ENCODE assay signal across 17 cellular contexts in the genomic region with DNA sequence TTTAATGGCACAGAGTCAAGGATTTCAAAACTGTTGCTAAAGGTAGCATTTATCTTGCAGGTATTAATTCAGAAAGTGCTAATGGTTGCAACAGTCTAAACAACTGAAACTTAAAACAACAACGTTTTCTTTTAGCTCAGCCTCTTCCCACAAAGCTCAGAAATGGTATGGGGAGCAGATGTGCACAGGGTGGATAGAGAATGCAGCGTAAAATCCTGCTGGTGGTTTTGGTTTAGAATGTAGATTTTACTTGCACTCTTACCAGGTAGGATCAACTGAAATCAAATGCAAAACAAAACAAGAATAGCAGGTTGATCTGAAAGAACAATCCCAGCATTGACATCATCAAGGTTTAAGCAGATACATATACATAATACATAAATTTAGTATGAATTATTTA. TPM values are rescaled to one million over a fixed set of nuclear protein-coding genes. Genes with fewer than 3 reads are reported as not detected.
A peak's percentile ranks its signal among the peaks of the same experiment; 100 is the strongest.
DNase-seq lines count a peak whose midpoint lies in the region; ATAC-seq and TF ChIP-seq lines count a peak whose summit lies in the region.
"Had no signal": no experiment of that assay in that cellular context is flagged by ENCODE, and none has a peak within 500 bp of the region (broad histone marks: within the 10 kb centered on the region; RNA-seq: fewer than 3 reads in every experiment).

No MANE protein-coding gene starts in this region.

- H3K4me3 Mint-ChIP-seq in CD4-positive, alpha-beta T cell: peak overlapping the region; percentile 3
- no peak overlapping the region for H3K4me3 Mint-ChIP-seq in activated CD8-positive, alpha-beta T cell treated with anti-CD3 and anti-CD28 coated beads for 36 hours
- no peak overlapping the region for H3K4me3 Mint-ChIP-seq in type B pancreatic cell

- no peaks in the 10 kb centered on the region for H3K27me3 Mint-ChIP-seq in CD4-positive, alpha-beta T cell
- H3K27me3 Mint-ChIP-seq in activated CD8-positive, alpha-beta T cell treated with anti-CD3 and anti-CD28 coated beads for 36 hours: no peaks in the 10 kb centered on the region
- H3K27me3 Mint-ChIP-seq in type B pancreatic cell: peaks cover 25% of the 10 kb centered on the region

- H3K4me3 ChIP-seq in GM12865 (ENCODE audit: low read depth, low read length) (no peak overlapping the region), spleen (no peak overlapping the region), lower lobe of right lung (no peak overlapping the region)
- no peak overlapping the region for H3K4me3 ChIP-seq in effector memory CD4-positive, alpha-beta T cell (ENCODE audit: insufficient read depth, low read depth, low read length, poor library complexity, severe bottlenecking)
- H3K4me3 ChIP-seq: cardiac muscle cell, psoas muscle, transverse colon had no signal

- ATAC-seq in CD4-positive, alpha-beta T cell (ENCODE audit: poor library complexity): no peak
- ATAC-seq in activated CD8-positive, alpha-beta T cell treated with anti-CD3 and anti-CD28 coated beads for 36 hours: no peak
- no peak for ATAC-seq in lower lobe of right lung
- ATAC-seq: foreskin keratinocyte, HCT116, psoas muscle had no signal

- intact Hi-C loops in CD4-positive, alpha-beta T cell (cut with DNase I, micrococcal nuclease): no loop called here
- intact Hi-C loops in activated CD8-positive, alpha-beta T cell treated with anti-CD3 and anti-CD28 coated beads for 36 hours (cut with micrococcal nuclease): no loop called here
- intact Hi-C loops in spleen (cut with DNase I; ENCODE audit: low total_unique reads) (no loop called here), lower lobe of right lung (cut with DNase I) (loop anchor here (10.0 kb wide), 1 partner anchor 136 kb away; no protein-coding TSS in a partner anchor)

- peaks cover 43% of the 10 kb centered on the region for H3K4me1 ChIP-seq in effector memory CD4-positive, alpha-beta T cell (ENCODE audit: control insufficient read depth, insufficient read depth, low read length, poor library complexity, severe bottlenecking)
- peaks cover 5 to 53% (median 19%) of the 10 kb centered on the region in 6 donors for H3K4me1 ChIP-seq in spleen
- H3K4me1 ChIP-seq in lower lobe of right lung: peaks cover 16% of the 10 kb centered on the region
- H3K4me1 ChIP-seq: psoas muscle had no signal

- CTCF ChIA-PET in CD4-positive, alpha-beta T cell (lab: Charles Lee): interaction anchor here (1.2 to 12.3 kb wide), 5 partner anchors 12 to 134 kb away, joined by 5 to 133 read pairs (median 8); no protein-coding TSS in a partner anchor
- CTCF ChIA-PET in activated CD8-positive, alpha-beta T cell treated with anti-CD3 and anti-CD28 coated beads for 36 hours (lab: Charles Lee): interaction anchor here (1.2 to 10.4 kb wide), 9 partner anchors 8 to 152 kb away, joined by 3 to 147 read pairs (median 27); no protein-coding TSS in a partner anchor

- DNase-seq in CD4-positive, alpha-beta T cell: no peak
- DNase-seq in GM12865 (ENCODE audit: low read depth) (peak; percentile 60), spleen (no peak), type B pancreatic cell (ENCODE audit: extremely low spot score, unreplicated experiment) (no peak), lower lobe of right lung (no peak)
- DNase-seq in activated CD8-positive, alpha-beta T cell treated with anti-CD3 and anti-CD28 coated beads for 36 hours: no peak
- no peak for DNase-seq in effector memory CD4-positive, alpha-beta T cell
- DNase-seq: amygdala; COR-L47; foreskin keratinocyte; NCI-H69; psoas muscle; stimulated activated CD4-positive, alpha-beta T cell treated with anti-CD3 and anti-CD28 coated beads, Interleukin-2, amount 100 ng/mL, for 24 hours; transverse colon had no signal

- H3K9me3 Mint-ChIP-seq in CD4-positive, alpha-beta T cell: no peaks in the 10 kb centered on the region
- H3K9me3 Mint-ChIP-seq in activated CD8-positive, alpha-beta T cell treated with anti-CD3 and anti-CD28 coated beads for 36 hours: no peaks in the 10 kb centered on the region
- H3K9me3 Mint-ChIP-seq in type B pancreatic cell: no peaks in the 10 kb centered on the region

- WGBS in spleen, 5 donors: 63 to 79% (median 78%) methylated on average over 2 of the region's 2 CpGs

- peaks cover 42% of the 10 kb centered on the region for H3K36me3 Mint-ChIP-seq in CD4-positive, alpha-beta T cell (ENCODE audit: low read depth)
- peaks cover 33% of the 10 kb centered on the region for H3K36me3 Mint-ChIP-seq in activated CD8-positive, alpha-beta T cell treated with anti-CD3 and anti-CD28 coated beads for 36 hours (ENCODE audit: low read depth)
- H3K36me3 Mint-ChIP-seq in type B pancreatic cell: no peaks in the 10 kb centered on the region

- H3K4me1 Mint-ChIP-seq in CD4-positive, alpha-beta T cell (ENCODE audit: low read depth): peaks cover 72% of the 10 kb centered on the region
- H3K4me1 Mint-ChIP-seq in activated CD8-positive, alpha-beta T cell treated with anti-CD3 and anti-CD28 coated beads for 36 hours (ENCODE audit: low read depth): peaks cover 70% of the 10 kb centered on the region
- peaks cover 11% of the 10 kb centered on the region for H3K4me1 Mint-ChIP-seq in type B pancreatic cell (ENCODE audit: unreplicated experiment)

- no peak for TF ChIP-seq POLR2A in spleen (IDR thresholded peaks at IDR 0.05)

- no peak for TF ChIP-seq CTCF in CD4-positive, alpha-beta T cell (IDR thresholded peaks at IDR 0.05)
- no peak for TF ChIP-seq CTCF in GM12865 (IDR thresholded peaks at IDR 0.05; ENCODE audit: insufficient read depth, low read depth, low read length, missing control alignments)
- no peak for TF ChIP-seq CTCF in activated CD8-positive, alpha-beta T cell treated with anti-CD3 and anti-CD28 coated beads for 36 hours (IDR thresholded peaks at IDR 0.05)
- TF ChIP-seq CTCF in spleen (IDR thresholded peaks at IDR 0.05 in 8 of 11, conservative IDR thresholded peaks at IDR 0.05 in 3 of 11): no peak
- no peak for TF ChIP-seq CTCF in type B pancreatic cell (conservative IDR thresholded peaks at IDR 0.05)
- no peak for TF ChIP-seq CTCF in lower lobe of right lung (IDR thresholded peaks at IDR 0.05)

- H3K27me3 ChIP-seq in CD4-positive, alpha-beta T cell (ENCODE audit: control insufficient read depth, insufficient read depth, low read length): no peaks in the 10 kb centered on the region
- no peaks in the 10 kb centered on the region for H3K27me3 ChIP-seq in effector memory CD4-positive, alpha-beta T cell (replicated peaks; ENCODE audit: control insufficient read depth, insufficient read depth, low read length, poor library complexity, severe bottlenecking)
- H3K27me3 ChIP-seq in spleen (replicated peaks in 1 of 7): no peaks in the 10 kb centered on the region
- no peaks in the 10 kb centered on the region for H3K27me3 ChIP-seq in lower lobe of right lung (ENCODE audit: low read depth)
- H3K27me3 ChIP-seq: cardiac muscle cell, foreskin keratinocyte had no signal

- no peaks in the 10 kb centered on the region for H3K9me3 ChIP-seq in CD4-positive, alpha-beta T cell (ENCODE audit: control insufficient read depth, low read length)
- no peaks in the 10 kb centered on the region for H3K9me3 ChIP-seq in effector memory CD4-positive, alpha-beta T cell (ENCODE audit: control insufficient read depth, low read length)
- H3K9me3 ChIP-seq in spleen (no peaks in the 10 kb centered on the region), lower lobe of right lung (no peaks in the 10 kb centered on the region)
- H3K9me3 ChIP-seq: neutrophil, psoas muscle, transverse colon had no signal

- no peaks in the 10 kb centered on the region for H3K36me3 ChIP-seq in effector memory CD4-positive, alpha-beta T cell (ENCODE audit: control insufficient read depth, insufficient read depth, low read length)
- H3K36me3 ChIP-seq in spleen (no peaks in the 10 kb centered on the region), lower lobe of right lung (no peaks in the 10 kb centered on the region)
- H3K36me3 ChIP-seq: cardiac muscle cell, neutrophil, transverse colon had no signal

- peak overlapping the region; percentile 2 for H3K27ac ChIP-seq in CD4-positive, alpha-beta T cell (ENCODE audit: low read depth, low read length)
- peak overlapping the region; percentile 39 for H3K27ac ChIP-seq in effector memory CD4-positive, alpha-beta T cell (ENCODE audit: insufficient read depth, low read length, poor library complexity, severe bottlenecking)
- H3K27ac ChIP-seq in spleen: no peak overlapping the region
- H3K27ac ChIP-seq in lower lobe of right lung: no peak overlapping the region
- H3K27ac ChIP-seq: cardiac muscle cell, foreskin keratinocyte, neutrophil, psoas muscle, transverse colon had no signal

- peak overlapping the region; percentile 98 for H3K27ac Mint-ChIP-seq in CD4-positive, alpha-beta T cell
- peak overlapping the region; percentile 81 for H3K27ac Mint-ChIP-seq in activated CD8-positive, alpha-beta T cell treated with anti-CD3 and anti-CD28 coated beads for 36 hours
- no peak overlapping the region for H3K27ac Mint-ChIP-seq in type B pancreatic cell

- POLR2A ChIA-PET in CD4-positive, alpha-beta T cell (lab: Charles Lee): interaction anchor here (1.1 to 19.3 kb wide), 5 partner anchors 9 to 129 kb away, joined by 3 to 683 read pairs (median 46); no protein-coding TSS in a partner anchor
- POLR2A ChIA-PET in activated CD8-positive, alpha-beta T cell treated with anti-CD3 and anti-CD28 coated beads for 36 hours (lab: Charles Lee): interaction anchor here (0.9 to 1.2 kb wide), 4 partner anchors 15 to 133 kb away, joined by 3 to 4 read pairs (median 4); no protein-coding TSS in a partner anchor

RNA-seq across cellular contexts. Expression of a gene that starts 3.8 kb away (rescaled TPM):
- total RNA-seq in CD4-positive, alpha-beta T cell: 10 to 100 TPM; 28.4 to 30.2 TPM
- total RNA-seq in activated CD8-positive, alpha-beta T cell treated with anti-CD3 and anti-CD28 coated beads for 36 hours: 10 to 100 TPM; 34.4 to 37.4 TPM
- total RNA-seq in spleen (10 to 100 TPM; 16.0 to 33.0 (median 27.8) TPM), type B pancreatic cell (ENCODE audit: low replicate concordance) (1.00 and 5.2 TPM in 2 replicates), lower lobe of right lung (13.0 TPM)
- polyA plus RNA-seq in spleen: 1 to 10 TPM; 3.7 to 3.9 (median 3.7) TPM

Comparison
In these comparisons a context has a peak if more than half of its experiments do, and no peak if none do; other contexts are left out.
1. H3K27ac ChIP-seq: peak in CD4-positive, alpha-beta T cell (single experiment) and effector memory CD4-positive, alpha-beta T cell (single experiment); none in spleen (0 of 8) and lower lobe of right lung (single experiment).